Comparison of ENCODE assay signal across 11 cellular contexts in genomic region chr22:40452730-40453487, GRCh38.
DNase-seq lines count a peak whose midpoint lies in the region; ATAC-seq and TF ChIP-seq lines count a peak whose summit lies in the region.
"Had no signal": no experiment of that assay in that cellular context is flagged by ENCODE, and none has a peak within 500 bp of the region (broad histone marks: within the 10 kb centered on the region; RNA-seq: fewer than 3 reads in every experiment).

No MANE protein-coding gene starts in this region.

- H3K4me1 ChIP-seq in A673 (ENCODE audit: insufficient read depth, low read length, poor library complexity, severe bottlenecking) (peaks cover 15% of the 10 kb centered on the region), DOHH2 (ENCODE audit: control insufficient read depth, low read length) (peaks cover 25% of the 10 kb centered on the region)

- no TSS peak for BruUV-seq in A673 (replicated peaks; lab: Mats Ljungman, UMichigan)

- peak overlapping the region; percentile 55 for H3K27ac Mint-ChIP-seq in activated T-helper 17 cell treated with anti-CD3 and anti-CD28 coated beads, Interleukin-2, amount 50 U/mL, for 72 hours

- H3K36me3 Mint-ChIP-seq in activated T-helper 17 cell treated with anti-CD3 and anti-CD28 coated beads, Interleukin-2, amount 50 U/mL, for 72 hours (ENCODE audit: low read depth): peaks cover 19% of the 10 kb centered on the region

- intact Hi-C loops in A673 (cut with micrococcal nuclease; ENCODE audit: unreplicated experiment): no loop called here

- H3K4me3 ChIP-seq in A673 (ENCODE audit: low read depth, low read length, poor library complexity, severe bottlenecking) (no peak overlapping the region), DOHH2 (ENCODE audit: low read length) (no peak overlapping the region)
- H3K4me3 ChIP-seq: esophagus squamous epithelium, PC-9 had no signal

- H3K4me3 Mint-ChIP-seq in activated T-helper 17 cell treated with anti-CD3 and anti-CD28 coated beads, Interleukin-2, amount 50 U/mL, for 72 hours: no peak overlapping the region

- peak overlapping the region; percentile 7; the same call in 1 of the 2 replicates for H3K4me2 ChIP-seq in DOHH2 (ENCODE audit: low read length)
- H3K4me2 ChIP-seq: PC-9 had no signal

- ATAC-seq in activated T-helper 17 cell treated with anti-CD3 and anti-CD28 coated beads, Interleukin-2, amount 50 U/mL, for 72 hours (replicated peaks): no peak
- peak; percentile 37 for ATAC-seq in left lobe of liver
- ATAC-seq: left colon had no signal

- no peaks in the 10 kb centered on the region for H3K27me3 Mint-ChIP-seq in activated T-helper 17 cell treated with anti-CD3 and anti-CD28 coated beads, Interleukin-2, amount 50 U/mL, for 72 hours

- DNase-seq in A673 (ENCODE audit: low spot score) (peak; percentile 41), left lobe of liver (ENCODE audit: low spot score) (no peak), KBM-7 (no peak), nucleus accumbens (lab: John Stamatoyannopoulos, UW) (no peak), NCI-H748 treated with DMSO at 0.1 percent for 48 hours (lab: John Stamatoyannopoulos, UW) (no peak)
- DNase-seq in effector CD8-positive, alpha-beta T cell (lab: John Stamatoyannopoulos, UW): no peak
- DNase-seq: esophagus squamous epithelium, left colon, PC-9 had no signal

- TF ChIP-seq CTCF in A673 (conservative IDR thresholded peaks at IDR 0.05; ENCODE audit: low read depth, low read length): no peak
- no peak for TF ChIP-seq CTCF in DOHH2 (IDR thresholded peaks at IDR 0.05; ENCODE audit: low read depth, low read length, poor library complexity, severe bottlenecking)

- H4K20me1 ChIP-seq in DOHH2 (ENCODE audit: control insufficient read depth, insufficient read depth, low read depth, low read length): 0 out of 2 replicates have a peak, but pooled peaks cover 6% of the 10 kb centered on the region

- H3K9me2 ChIP-seq in DOHH2 (replicated peaks; ENCODE audit: control insufficient read depth, low read length): no peaks in the 10 kb centered on the region

- no peak overlapping the region for H3K27ac ChIP-seq in A673 (ENCODE audit: low read depth, low read length, poor library complexity, severe bottlenecking)
- H3K27ac ChIP-seq in DOHH2 (ENCODE audit: low read depth, low read length): no peak overlapping the region
- H3K27ac ChIP-seq: esophagus squamous epithelium, PC-9 had no signal

- no peaks in the 10 kb centered on the region for H3K9me3 Mint-ChIP-seq in activated T-helper 17 cell treated with anti-CD3 and anti-CD28 coated beads, Interleukin-2, amount 50 U/mL, for 72 hours

- in situ Hi-C loops in KBM-7 (cut with MboI; ENCODE audit: low pct_unique_long_range_greater_than_20kb, low sequenced_read_pairs): no loop called here

- H3K27me3 ChIP-seq in A673 (replicated peaks; ENCODE audit: insufficient read depth, low read depth, low read length, poor library complexity) (no peaks in the 10 kb centered on the region), DOHH2 (ENCODE audit: control insufficient read depth, low read length) (no peaks in the 10 kb centered on the region)
- H3K27me3 ChIP-seq: esophagus squamous epithelium had no signal

- peaks cover 29% of the 10 kb centered on the region for H3K4me1 Mint-ChIP-seq in activated T-helper 17 cell treated with anti-CD3 and anti-CD28 coated beads, Interleukin-2, amount 50 U/mL, for 72 hours

- CTCF ChIA-PET in A673 (lab: Charles Lee): no interaction called here

- H3K9me3 ChIP-seq in A673 (ENCODE audit: low read depth, low read length, poor library complexity, severe bottlenecking) (no peaks in the 10 kb centered on the region), DOHH2 (ENCODE audit: control insufficient read depth, insufficient read depth, low read length) (no peaks in the 10 kb centered on the region)
- H3K9me3 ChIP-seq: esophagus squamous epithelium had no signal

- peaks cover 98% of the 10 kb centered on the region for H3K79me2 ChIP-seq in DOHH2 (ENCODE audit: control insufficient read depth, low read length)

- H3K36me3 ChIP-seq in A673 (ENCODE audit: insufficient read depth, low read length, poor library complexity, severe bottlenecking): no peaks in the 10 kb centered on the region
- H3K36me3 ChIP-seq in DOHH2 (ENCODE audit: control insufficient read depth, low read length): peaks cover 34% of the 10 kb centered on the region
- H3K36me3 ChIP-seq: esophagus squamous epithelium had no signal

- no peaks in the 10 kb centered on the region; the same call in 1 of the 2 replicates for H3F3A ChIP-seq in DOHH2 (ENCODE audit: control insufficient read depth, insufficient read depth)

- POLR2A ChIA-PET in A673 (lab: Charles Lee; ENCODE audit: low non-redundant PET): no interaction called here
